Comparison of ENCODE assay signal across 1 cellular context in genomic region chr19:591099-591958, GRCh38.
A peak's percentile ranks its signal among the peaks of the same experiment; 100 is the strongest.
TF ChIP-seq lines count a peak whose summit lies in the region.

No MANE protein-coding gene starts in this region.

TF ChIP-seq in HepG2, 621 proteins besides CTCF, POLR2A, EP300 and RAD21 (continues in another document):
- TF ChIP-seq ZNF749 (CRISPR knock-in tag; IDR thresholded peaks at IDR 0.05; ENCODE audit: borderline replicate concordance) (0 out of 2 replicates have a peak, but pooled peaks have one; percentile 56), ZSCAN31 (CRISPR knock-in tag; IDR thresholded peaks at IDR 0.05; ENCODE audit: low read depth) (0 out of 2 replicates have a peak, but pooled peaks have one; percentile 32), MED13 (CRISPR knock-in tag; IDR thresholded peaks at IDR 0.05) (peak; percentile 75), ZBTB43 (CRISPR knock-in tag; conservative IDR thresholded peaks at IDR 0.05) (no peak; the same call in 1 of the 2 replicates), HOXA5 (CRISPR knock-in tag; IDR thresholded peaks at IDR 0.05) (peak; percentile 95), PBX3 (CRISPR knock-in tag; IDR thresholded peaks at IDR 0.05; ENCODE audit: borderline replicate concordance) (peak; percentile 89), SMAD9 (CRISPR knock-in tag; IDR thresholded peaks at IDR 0.05) (no peak), SALL1 (CRISPR knock-in tag; IDR thresholded peaks at IDR 0.05) (peak; percentile 87), ZNF687 (CRISPR knock-in tag; IDR thresholded peaks at IDR 0.05) (peak; percentile 62), ZNF558 (CRISPR knock-in tag; IDR thresholded peaks at IDR 0.05; ENCODE audit: borderline replicate concordance) (peak; percentile 72; the same call in 1 of the 2 replicates), TFDP1 (CRISPR knock-in tag; IDR thresholded peaks at IDR 0.05; ENCODE audit: borderline replicate concordance) (peak; percentile 49; the same call in 1 of the 2 replicates), ISL2 (CRISPR knock-in tag; IDR thresholded peaks at IDR 0.05) (peak; percentile 69), ZNF674 (CRISPR knock-in tag; IDR thresholded peaks at IDR 0.05; ENCODE audit: low read depth) (0 out of 2 replicates have a peak, but pooled peaks have one; percentile 40), ZSCAN21 (CRISPR knock-in tag; IDR thresholded peaks at IDR 0.05; ENCODE audit: borderline replicate concordance) (peak; percentile 76; the same call in 1 of the 2 replicates), RARA (CRISPR knock-in tag; IDR thresholded peaks at IDR 0.05) (peak; percentile 47; the same call in 1 of the 2 replicates), ZIK1 (CRISPR knock-in tag; IDR thresholded peaks at IDR 0.05; ENCODE audit: borderline replicate concordance, low read depth) (no peak), ZNF280B (CRISPR knock-in tag; IDR thresholded peaks at IDR 0.05; ENCODE audit: borderline replicate concordance) (peak; percentile 61; the same call in 1 of the 2 replicates), SNAPC2 (CRISPR knock-in tag; IDR thresholded peaks at IDR 0.05) (peak; percentile 31; the same call in 1 of the 2 replicates), HOXA3 (CRISPR knock-in tag; IDR thresholded peaks at IDR 0.05) (peak; percentile 33; the same call in 1 of the 2 replicates), SNRNP70 (IDR thresholded peaks at IDR 0.05; ENCODE audit: low read depth, low read length) (no peak), ZNF790 (CRISPR knock-in tag; IDR thresholded peaks at IDR 0.05; ENCODE audit: borderline replicate concordance) (peak; percentile 63; the same call in 1 of the 2 replicates), ZNF775 (CRISPR knock-in tag; IDR thresholded peaks at IDR 0.05; ENCODE audit: borderline replicate concordance) (no peak), AHDC1 (CRISPR knock-in tag; IDR thresholded peaks at IDR 0.05; ENCODE audit: borderline replicate concordance) (no peak), GABPB1 (CRISPR knock-in tag; IDR thresholded peaks at IDR 0.05) (peak; percentile 57; the same call in 1 of the 2 replicates), FOXC1 (CRISPR knock-in tag; IDR thresholded peaks at IDR 0.05; ENCODE audit: borderline replicate concordance) (peak; percentile 71; the same call in 1 of the 2 replicates), JARID2 (CRISPR knock-in tag; IDR thresholded peaks at IDR 0.05; ENCODE audit: insufficient replicate concordance) (peak; percentile 23), HOXA9 (CRISPR knock-in tag; IDR thresholded peaks at IDR 0.05; ENCODE audit: borderline replicate concordance) (0 out of 2 replicates have a peak, but pooled peaks have one; percentile 68), MXD3 (CRISPR knock-in tag; IDR thresholded peaks at IDR 0.05) (peak; percentile 94), ZMYM2 (CRISPR knock-in tag; IDR thresholded peaks at IDR 0.05) (no peak), ZNF710 (CRISPR knock-in tag; IDR thresholded peaks at IDR 0.05; ENCODE audit: borderline replicate concordance) (no peak), ZNF800 (CRISPR knock-in tag; IDR thresholded peaks at IDR 0.05) (peak; percentile 88), TEAD2 (CRISPR knock-in tag; IDR thresholded peaks at IDR 0.05) (no peak)
